ENCODE assay signal across 8 cellular contexts in the genomic region with DNA sequence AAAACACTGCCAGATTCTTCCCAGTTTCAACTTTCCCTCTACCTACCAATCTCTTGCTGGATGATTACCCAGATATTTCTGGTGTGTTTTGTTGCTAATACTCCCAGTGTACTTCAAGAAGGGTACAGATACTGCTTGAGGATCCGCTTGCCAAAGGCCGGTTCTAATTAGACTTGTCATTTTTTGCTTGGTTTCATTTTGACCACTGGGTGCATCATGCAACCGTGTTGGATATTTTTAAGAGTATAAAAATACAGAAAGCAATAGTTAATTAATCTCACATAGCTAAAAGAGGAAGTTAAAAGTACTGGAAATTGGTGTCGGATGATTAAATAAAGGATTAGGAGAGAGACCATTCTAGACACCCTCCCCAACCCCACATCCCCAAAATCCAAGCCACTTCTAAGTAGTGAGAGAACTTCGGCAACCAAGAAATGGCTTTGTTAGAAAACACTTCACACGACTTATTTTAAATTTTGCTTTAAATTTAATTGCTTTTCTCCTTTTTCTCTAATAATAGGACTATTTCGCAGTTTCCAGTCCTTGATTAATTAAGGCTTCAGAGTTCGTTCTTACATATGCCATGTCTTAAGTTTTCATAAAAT. TPM values are rescaled to one million over a fixed set of nuclear protein-coding genes. Genes with fewer than 3 reads are reported as not detected.
DNase-seq lines count a peak whose midpoint lies in the region; ATAC-seq and TF ChIP-seq lines count a peak whose summit lies in the region.

No MANE protein-coding gene starts in this region.

- TF ChIP-seq POLR2A in uterus (IDR thresholded peaks at IDR 0.05): no peak

- in situ Hi-C loops in astrocyte of the spinal cord (cut with HindIII; ENCODE audit: low sequenced_read_pairs): no loop called here

- H3K27ac ChIP-seq in lower lobe of right lung: peak overlapping the region; percentile 98
- H3K27ac ChIP-seq in uterus: peak overlapping the region; percentile 99

- no peaks in the 10 kb centered on the region for H3K36me3 ChIP-seq in lower lobe of right lung
- no peaks in the 10 kb centered on the region for H3K36me3 ChIP-seq in uterus

- ATAC-seq in lower lobe of right lung (no peak), HG02759 (IDR thresholded peaks at IDR 0.05; ENCODE audit: unreplicated experiment) (no peak)

- H3K4me1 ChIP-seq in lower lobe of right lung (peaks cover 9% of the 10 kb centered on the region), uterus (no peaks in the 10 kb centered on the region)

- intact Hi-C loops in lower lobe of right lung (cut with DNase I): no loop called here
- intact Hi-C loops in uterus (cut with DNase I; ENCODE audit: low total_unique reads): no loop called here

- no peaks in the 10 kb centered on the region for H3K9me3 ChIP-seq in lower lobe of right lung
- H3K9me3 ChIP-seq in uterus: no peaks in the 10 kb centered on the region

- TF ChIP-seq CTCF in astrocyte of the spinal cord (IDR thresholded peaks at IDR 0.05; ENCODE audit: low read depth, low read length) (no peak), lower lobe of right lung (IDR thresholded peaks at IDR 0.05) (no peak), uterus (IDR thresholded peaks at IDR 0.05) (no peak)

- H3K27me3 ChIP-seq in lower lobe of right lung (ENCODE audit: low read depth) (no peaks in the 10 kb centered on the region), uterus (no peaks in the 10 kb centered on the region)

- peak overlapping the region; percentile 59 for H3K4me3 ChIP-seq in astrocyte of the spinal cord (ENCODE audit: low read depth, low read length)
- H3K4me3 ChIP-seq in lower lobe of right lung: peak overlapping the region; percentile 81
- H3K4me3 ChIP-seq in uterus: peak overlapping the region; percentile 63 to 80

- DNase-seq in NCI-H1417 (lab: John Stamatoyannopoulos, UW): peak; percentile 55 to 84 (median 65)
- no peak for DNase-seq in NCI-H1417 treated with DMSO at 0.1 percent for 48 hours (lab: John Stamatoyannopoulos, UW)
- DNase-seq in LHCN-M2 (ENCODE audit: low read depth): peak; percentile 61
- no peak for DNase-seq in astrocyte of the spinal cord (ENCODE audit: low read depth, low spot score)
- no peak for DNase-seq in lower lobe of right lung
- DNase-seq in uterus: no peak
- DNase-seq in NK-92 treated with Interleukin-12 subunit alpha and Interleukin-12 subunit beta, amount 100 ng/mL, for 24 hours (lab: John Stamatoyannopoulos, UW): no peak

RNA-seq across cellular contexts. Expression of gene CDKN2C, which starts 2.5 kb away (rescaled TPM):
- total RNA-seq in LHCN-M2 (2014; rRNA removed) (67.9 and 85.2 TPM in 2 replicates), lower lobe of right lung (9.2 TPM), uterus (100 to 1,000 TPM in 1 of 4 donors, 10 to 100 TPM in 3; 13.4 to 103 (median 22.2) TPM)
- 42.9 TPM for polyA plus RNA-seq in LHCN-M2 (2012)

RNA-seq across cellular contexts. Expression of gene FAF1, which starts 7.5 kb away (rescaled TPM):
- total RNA-seq in LHCN-M2 (2014; rRNA removed): 65.6 and 71.9 TPM in 2 replicates
- polyA plus RNA-seq in LHCN-M2 (2012): 36.9 TPM
- 45.0 TPM for total RNA-seq in lower lobe of right lung
- 10 to 100 TPM; 34.1 to 77.2 (median 64.1) TPM for total RNA-seq in uterus

Comparison
In these comparisons a context has a peak if more than half of its experiments do, and no peak if none do; other contexts are left out.
1. DNase-seq: peak in NCI-H1417 (3 of 3) and LHCN-M2 (single experiment); none in NCI-H1417 treated with DMSO at 0.1 percent for 48 hours (single experiment), astrocyte of the spinal cord (single experiment), lower lobe of right lung (single experiment), uterus (0 of 2) and NK-92 treated with Interleukin-12 subunit alpha and Interleukin-12 subunit beta, amount 100 ng/mL, for 24 hours (single experiment).
2. Peak in every context shown above with its lines, with median percentiles within 50 percentile points of each other: H3K4me3 ChIP-seq.